In the genomic region with DNA sequence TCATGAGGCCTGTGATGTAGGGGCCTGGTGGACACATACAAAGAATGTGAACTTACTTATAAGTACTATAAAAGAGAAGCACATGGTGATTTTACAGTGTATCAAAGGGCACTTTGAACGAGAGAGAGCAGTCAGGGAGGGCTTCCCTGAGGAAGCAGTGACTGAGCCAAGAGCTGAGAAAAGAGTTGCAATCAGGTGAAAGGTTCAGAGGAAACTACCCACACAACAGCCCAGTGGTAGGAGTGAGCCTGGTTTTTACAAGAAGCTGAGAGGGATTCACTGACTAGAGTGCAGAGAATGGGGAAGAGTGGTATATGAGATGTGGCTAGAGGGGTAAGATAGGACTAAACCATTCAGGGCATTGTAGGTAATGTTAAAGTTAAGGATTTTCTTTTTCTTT, we compare ENCODE assay signal across 22 cellular contexts. TPM values are rescaled to one million over a fixed set of nuclear protein-coding genes. Genes with fewer than 3 reads are reported as not detected.
A peak's percentile ranks its signal among the peaks of the same experiment; 100 is the strongest.
DNase-seq lines count a peak whose midpoint lies in the region; ATAC-seq and TF ChIP-seq lines count a peak whose summit lies in the region.
"Had no signal": no experiment of that assay in that cellular context is flagged by ENCODE, and none has a peak within 500 bp of the region (broad histone marks: within the 10 kb centered on the region; RNA-seq: fewer than 3 reads in every experiment).

No MANE protein-coding gene starts in this region.

- no peak for TF ChIP-seq POLR2A in NB4 (IDR thresholded peaks at IDR 0.05; ENCODE audit: extremely low read depth, insufficient read length)

- peaks cover 0 to 6% of the 10 kb centered on the region in 2 donors for H3K36me3 Mint-ChIP-seq in activated naive CD4-positive, alpha-beta T cell treated with anti-CD3 and anti-CD28 coated beads, Interleukin-2, amount 50 U/mL, for 72 hours
- H3K36me3 Mint-ChIP-seq in activated naive CD4-positive, alpha-beta T cell treated with anti-CD3 and anti-CD28 coated beads, Interleukin-2, amount 10 ng/mL, durations not matched to agents 7 days and 5 days: peaks cover 37% of the 10 kb centered on the region
- H3K36me3 Mint-ChIP-seq in type B pancreatic cell: peaks cover 28% of the 10 kb centered on the region
- H3K36me3 Mint-ChIP-seq: IgD-negative memory B cell had no signal

- H3K27me3 Mint-ChIP-seq in activated naive CD4-positive, alpha-beta T cell treated with anti-CD3 and anti-CD28 coated beads, Interleukin-2, amount 10 ng/mL, durations not matched to agents 7 days and 5 days: no peaks in the 10 kb centered on the region
- H3K27me3 Mint-ChIP-seq in type B pancreatic cell: no peaks in the 10 kb centered on the region
- H3K27me3 Mint-ChIP-seq: activated CD4-positive, alpha-beta T cell treated with anti-CD3 and anti-CD28 coated beads, Interleukin-2, amount 10 ng/mL, durations not matched to agents 7 days and 5 days; activated T-helper 17 cell treated with anti-CD3 and anti-CD28 coated beads, Interleukin-2, amount 50 U/mL, for 72 hours; B cell; IgD-negative memory B cell had no signal

- peaks cover 4% of the 10 kb centered on the region for H3K4me1 Mint-ChIP-seq in activated naive CD4-positive, alpha-beta T cell treated with anti-CD3 and anti-CD28 coated beads, Interleukin-2, amount 10 ng/mL, durations not matched to agents 7 days and 5 days
- peaks cover 14% of the 10 kb centered on the region for H3K4me1 Mint-ChIP-seq in type B pancreatic cell (ENCODE audit: unreplicated experiment)
- H3K4me1 Mint-ChIP-seq: B cell had no signal

- no peaks in the 10 kb centered on the region for H3K9me3 Mint-ChIP-seq in activated naive CD4-positive, alpha-beta T cell treated with anti-CD3 and anti-CD28 coated beads, Interleukin-2, amount 50 U/mL, for 72 hours
- H3K9me3 Mint-ChIP-seq in activated naive CD4-positive, alpha-beta T cell treated with anti-CD3 and anti-CD28 coated beads, Interleukin-2, amount 10 ng/mL, durations not matched to agents 7 days and 5 days: no peaks in the 10 kb centered on the region
- H3K9me3 Mint-ChIP-seq in type B pancreatic cell: no peaks in the 10 kb centered on the region
- H3K9me3 Mint-ChIP-seq: activated CD4-positive, alpha-beta T cell treated with anti-CD3 and anti-CD28 coated beads, Interleukin-2, amount 10 ng/mL, durations not matched to agents 7 days and 5 days; activated T-helper 17 cell treated with anti-CD3 and anti-CD28 coated beads, Interleukin-2, amount 50 U/mL, for 72 hours; IgD-negative memory B cell; mesothelial cell of epicardium; neural crest cell; T-helper 2 cell treated with Interferon-gamma antibody and Interleukin-4, amounts not matched to agents 5 μg/mL and 100 μg/mL, for 36 hours had no signal

- H3K4me1 ChIP-seq in lower lobe of right lung: peaks cover 11% of the 10 kb centered on the region
- H3K4me1 ChIP-seq: psoas muscle had no signal

- peak overlapping the region; percentile 12 to 16 for H3K27ac Mint-ChIP-seq in activated naive CD4-positive, alpha-beta T cell treated with anti-CD3 and anti-CD28 coated beads, Interleukin-2, amount 50 U/mL, for 72 hours
- no peak overlapping the region for H3K27ac Mint-ChIP-seq in activated naive CD4-positive, alpha-beta T cell treated with anti-CD3 and anti-CD28 coated beads, Interleukin-2, amount 10 ng/mL, durations not matched to agents 7 days and 5 days
- H3K27ac Mint-ChIP-seq in type B pancreatic cell: peak overlapping the region; percentile 52
- H3K27ac Mint-ChIP-seq: B cell, IgD-negative memory B cell had no signal

- peaks cover 48% of the 10 kb centered on the region for H3K36me3 ChIP-seq in lower lobe of right lung

- intact Hi-C loops in lower lobe of right lung (cut with DNase I): no loop called here

- CTCF ChIA-PET in activated naive CD4-positive, alpha-beta T cell treated with anti-CD3 and anti-CD28 coated beads, Interleukin-2, amount 10 ng/mL, durations not matched to agents 7 days and 5 days (lab: Charles Lee): interaction anchor here (1.4 kb wide), 1 partner anchor 284 kb away, joined by 3 read pairs; no protein-coding TSS in a partner anchor

- ATAC-seq in activated naive CD4-positive, alpha-beta T cell treated with anti-CD3 and anti-CD28 coated beads, Interleukin-2, amount 50 U/mL, for 72 hours: no peak
- ATAC-seq in lower lobe of right lung: peak; percentile 70 to 77
- ATAC-seq: activated T-helper 17 cell treated with anti-CD3 and anti-CD28 coated beads, Interleukin-2, amount 50 U/mL, for 72 hours; heart right ventricle; psoas muscle had no signal

- no peaks in the 10 kb centered on the region for H3K27me3 ChIP-seq in lower lobe of right lung (ENCODE audit: low read depth)
- H3K27me3 ChIP-seq: heart right ventricle, transverse colon had no signal

- H3K4me3 Mint-ChIP-seq in activated naive CD4-positive, alpha-beta T cell treated with anti-CD3 and anti-CD28 coated beads, Interleukin-2, amount 10 ng/mL, durations not matched to agents 7 days and 5 days: no peak overlapping the region
- H3K4me3 Mint-ChIP-seq in type B pancreatic cell: no peak overlapping the region
- H3K4me3 Mint-ChIP-seq: activated CD4-positive, alpha-beta T cell treated with anti-CD3 and anti-CD28 coated beads, Interleukin-2, amount 10 ng/mL, durations not matched to agents 7 days and 5 days; activated T-helper 17 cell treated with anti-CD3 and anti-CD28 coated beads, Interleukin-2, amount 50 U/mL, for 72 hours; B cell; IgD-negative memory B cell; mesothelial cell of epicardium; neural crest cell; T-helper 2 cell treated with Interferon-gamma antibody and Interleukin-4, amounts not matched to agents 5 μg/mL and 100 μg/mL, for 36 hours had no signal

- TF ChIP-seq CTCF in NB4 (IDR thresholded peaks at IDR 0.05; ENCODE audit: low read depth, low read length): no peak
- no peak for TF ChIP-seq CTCF in lower lobe of right lung (IDR thresholded peaks at IDR 0.05)
- no peak for TF ChIP-seq CTCF in type B pancreatic cell (conservative IDR thresholded peaks at IDR 0.05)
- no peak for TF ChIP-seq CTCF in GM20000 (IDR thresholded peaks at IDR 0.05; ENCODE audit: extremely low read depth, missing control alignments)

- no peak overlapping the region for H3K4me3 ChIP-seq in NB4 (ENCODE audit: low read depth, low read length)
- no peak overlapping the region for H3K4me3 ChIP-seq in lower lobe of right lung
- H3K4me3 ChIP-seq: heart right ventricle, psoas muscle, transverse colon had no signal

- no peak overlapping the region for H3K27ac ChIP-seq in lower lobe of right lung
- H3K27ac ChIP-seq: heart right ventricle, psoas muscle, transverse colon had no signal

- no peaks in the 10 kb centered on the region for H3K9me3 ChIP-seq in lower lobe of right lung
- H3K9me3 ChIP-seq: heart right ventricle, psoas muscle, transverse colon had no signal

- no peak for DNase-seq in activated naive CD4-positive, alpha-beta T cell treated with anti-CD3 and anti-CD28 coated beads, Interleukin-2, amount 50 U/mL, for 72 hours (ENCODE audit: low spot score in 2 of 2)
- no peak for DNase-seq in activated naive CD4-positive, alpha-beta T cell treated with anti-CD3 and anti-CD28 coated beads, Interleukin-2, amount 10 ng/mL, durations not matched to agents 7 days and 5 days
- DNase-seq in NB4 (ENCODE audit: low read depth) (peak; percentile 5), lower lobe of right lung (no peak), type B pancreatic cell (ENCODE audit: extremely low spot score, unreplicated experiment) (no peak), GM20000 (ENCODE audit: low spot score) (no peak), NCI-H524 (lab: John Stamatoyannopoulos, UW) (no peak), NCI-H446 treated with DMSO at 0.1 percent for 48 hours (lab: John Stamatoyannopoulos, UW) (no peak)
- DNase-seq: activated CD4-positive, alpha-beta T cell treated with anti-CD3 and anti-CD28 coated beads, Interleukin-2, amount 10 ng/mL, durations not matched to agents 7 days and 5 days; DND-41; heart right ventricle; NCI-H2081; NCI-H446; OCI-M1; psoas muscle; transverse colon had no signal

RNA-seq across cellular contexts. Expression of a gene that starts 57.1 kb away (rescaled TPM):
- 1 to 10 TPM; 9.6 to 9.7 TPM for total RNA-seq in activated naive CD4-positive, alpha-beta T cell treated with anti-CD3 and anti-CD28 coated beads, Interleukin-2, amount 50 U/mL, for 72 hours
- total RNA-seq in lower lobe of right lung: 7.3 TPM
- 8.9 and 9.4 TPM in 2 replicates for total RNA-seq in type B pancreatic cell (ENCODE audit: low replicate concordance)

Comparison
In these comparisons a context has a peak if more than half of its experiments do, and no peak if none do; other contexts are left out.
1. ATAC-seq: peak in lower lobe of right lung (2 of 2); none in activated naive CD4-positive, alpha-beta T cell treated with anti-CD3 and anti-CD28 coated beads, Interleukin-2, amount 50 U/mL, for 72 hours (0 of 2).